In genomic region chr1:93111561-93111960, GRCh38 we compare ENCODE assay signal across 15 cellular contexts. TPM values are rescaled to one million over a fixed set of nuclear protein-coding genes. Genes with fewer than 3 reads are reported as not detected.
DNase-seq lines count a peak whose midpoint lies in the region; ATAC-seq, FAIRE-seq and TF ChIP-seq lines count a peak whose summit lies in the region.
"Had no signal": no experiment of that assay in that cellular context is flagged by ENCODE, and none has a peak within 500 bp of the region (broad histone marks: within the 10 kb centered on the region; RNA-seq: fewer than 3 reads in every experiment).

No MANE protein-coding gene starts in this region.

- TF ChIP-seq CTCF in DND-41 (IDR thresholded peaks at IDR 0.05; ENCODE audit: borderline replicate concordance, extremely low read depth, low read length, poor library complexity, severe bottlenecking) = no peak
- TF ChIP-seq CTCF in K562 (IDR thresholded peaks at IDR 0.05 in 2 of 3, conservative IDR thresholded peaks at IDR 0.05 in 1 of 3; ENCODE audit: insufficient read depth in 2 of 3, low read depth in 1 of 3, low read length in 3 of 3) = no peak
- no peak for TF ChIP-seq CTCF in esophagus muscularis mucosa (IDR thresholded peaks at IDR 0.05)
- no peak for TF ChIP-seq CTCF in GM10266 (IDR thresholded peaks at IDR 0.05; ENCODE audit: control insufficient read depth, insufficient read depth, low read depth, missing control alignments)

- H2AFZ ChIP-seq in DND-41 (ENCODE audit: low read depth, low read length) = no peak overlapping the region
- no peak overlapping the region for H2AFZ ChIP-seq in Karpas-422 (ENCODE audit: low read length)
- H2AFZ ChIP-seq in K562 (ENCODE audit: low read depth, low read length) = no peak overlapping the region

- TF ChIP-seq POLR2A in K562 (conservative IDR thresholded peaks at IDR 0.05) = no peak
- TF ChIP-seq POLR2A in esophagus muscularis mucosa (IDR thresholded peaks at IDR 0.05; ENCODE audit: low read depth) = no peak

- H3K27ac Mint-ChIP-seq in naive thymus-derived CD8-positive, alpha-beta T cell = peak overlapping the region in 6 of 10 donors; percentile 26 to 66 (median 43)

- DNase-seq in DND-41 (no peak), Karpas-422 (no peak), K562 (ENCODE audit: extremely low read depth in 1 of 4, low spot score in 3 of 4) (no peak), esophagus muscularis mucosa (ENCODE audit: extremely low spot score) (no peak), GM10266 (ENCODE audit: extremely low spot score) (no peak)
- DNase-seq in naive thymus-derived CD8-positive, alpha-beta T cell = no peak
- DNase-seq: activated CD4-positive, alpha-beta T cell treated with anti-CD3 and anti-CD28 coated beads for 1 hour; activated T-cell treated with anti-CD3 and anti-CD28 coated beads, Interleukin-2, amount 50 U/mL, for 48 hours; effector CD4-positive, alpha-beta T cell; kidney; stimulated activated CD4-positive, alpha-beta T cell treated with anti-CD3 and anti-CD28 coated beads, Interleukin-2, amount 100 ng/mL, for 24 hours; stimulated activated CD8-positive, alpha-beta memory T cell treated with anti-CD3 and anti-CD28 coated beads, Interleukin-4, amount 100 ng/mL, for 48 hours; upper lobe of right lung had no signal

- TF ChIP-seq EP300 in K562 (IDR thresholded peaks at IDR 0.05; ENCODE audit: low read length) = no peak
- no peak for TF ChIP-seq EP300 in esophagus muscularis mucosa (IDR thresholded peaks at IDR 0.05)

- H3K9me3 Mint-ChIP-seq in naive thymus-derived CD8-positive, alpha-beta T cell = peaks cover 0 to 22% (median 7%) of the 10 kb centered on the region in 9 donors

- H3K4me1 ChIP-seq in DND-41 (ENCODE audit: insufficient read depth, low read length) (peaks cover 4% of the 10 kb centered on the region; the same call in 1 of the 2 replicates), Karpas-422 (ENCODE audit: low read length) (peaks cover 39% of the 10 kb centered on the region), K562 (replicated peaks in 1 of 2; ENCODE audit: control insufficient read depth in 2 of 2, insufficient read depth in 2 of 2, low read length in 2 of 2) (0 out of 5 replicates have a peak, but pooled peaks cover 0 to 5% of the 10 kb centered on the region in 2 experiments), esophagus muscularis mucosa (peaks cover 0 to 12% (median 10%) of the 10 kb centered on the region in 4 donors)
- H3K4me1 ChIP-seq: upper lobe of right lung had no signal

- H3K4me2 ChIP-seq in DND-41 (ENCODE audit: insufficient read depth, low read length) (no peak overlapping the region), Karpas-422 (ENCODE audit: low read depth, low read length, poor library complexity, severe bottlenecking) (peak overlapping the region; percentile 42), K562 (ENCODE audit: insufficient read depth, low read length) (no peak overlapping the region)

- CTCF ChIA-PET in K562 (lab: Yijun Ruan, JAX; ENCODE audit: low intra/inter-chr PET ratio) = no interaction called here

- no peaks in the 10 kb centered on the region for H3K9me1 ChIP-seq in K562 (ENCODE audit: control insufficient read depth, insufficient read depth, low read length)

- H4K20me1 ChIP-seq in DND-41 (ENCODE audit: insufficient read depth, low read length) (peaks cover 82% of the 10 kb centered on the region), Karpas-422 (ENCODE audit: insufficient read depth, low read depth, low read length) (peaks cover 12% of the 10 kb centered on the region; the same call in 1 of the 2 replicates), K562 (replicated peaks; ENCODE audit: control insufficient read depth, insufficient read depth, low read length) (no peaks in the 10 kb centered on the region)

- H3K9ac ChIP-seq in DND-41 (ENCODE audit: low read depth, low read length) = no peak overlapping the region
- no peak overlapping the region for H3K9ac ChIP-seq in Karpas-422 (ENCODE audit: low read length)
- no peak overlapping the region for H3K9ac ChIP-seq in K562 (ENCODE audit: insufficient read depth in 1 of 2, low read depth in 2 of 2, low read length in 2 of 2)

- no peak overlapping the region for H3K4me3 ChIP-seq in DND-41 (ENCODE audit: low read depth in 1 of 2, low read length in 2 of 2)
- H3K4me3 ChIP-seq in Karpas-422 (ENCODE audit: low read length) = no peak overlapping the region
- H3K4me3 ChIP-seq in K562 = no peak overlapping the region
- H3K4me3 ChIP-seq in esophagus muscularis mucosa = no peak overlapping the region
- H3K4me3 ChIP-seq: upper lobe of right lung had no signal

- FAIRE-seq in K562 (lab: Jason Lieb, UNC) = no peak
- FAIRE-seq: kidney had no signal

- H3K27ac ChIP-seq in DND-41 (ENCODE audit: low read length) (peak overlapping the region; percentile 32), Karpas-422 (ENCODE audit: low read length) (peak overlapping the region; percentile 38), K562 (ENCODE audit: extremely low read depth, low read depth, low read length) (peak overlapping the region; percentile 25; the same call in 1 of the 3 replicates), esophagus muscularis mucosa (replicated peaks in 1 of 4) (no peak overlapping the region)
- H3K27ac ChIP-seq: upper lobe of right lung had no signal

- intact Hi-C loops in K562 (cut with micrococcal nuclease) = no loop called here
- intact Hi-C loops in esophagus muscularis mucosa (cut with DNase I) = no loop called here

- TF ChIP-seq RAD21 in K562 (CRISPR knock-in tag; conservative IDR thresholded peaks at IDR 0.05 in 1 of 2, IDR thresholded peaks at IDR 0.05 in 1 of 2) = no peak

- POLR2A ChIA-PET in K562 (lab: Yijun Ruan, JAX) = interaction anchor here (0.7 kb wide), 1 partner anchor 10 kb away, joined by 4 read pairs; no protein-coding TSS in a partner anchor
- POLR2A ChIA-PET in naive thymus-derived CD8-positive, alpha-beta T cell (lab: Charles Lee) = no interaction called here

- ATAC-seq in DND-41 (ENCODE audit: insufficient read depth, low read depth) (no peak), K562 (peak; percentile 28), GM21825 (IDR thresholded peaks at IDR 0.05; ENCODE audit: unreplicated experiment) (no peak), GM19324 (IDR thresholded peaks at IDR 0.05; ENCODE audit: low FRiP score, unreplicated experiment) (no peak)
- ATAC-seq in naive thymus-derived CD8-positive, alpha-beta T cell = no peak
- ATAC-seq: upper lobe of right lung had no signal

- peaks cover 23 to 77% (median 33%) of the 10 kb centered on the region in 3 donors for H3K36me3 Mint-ChIP-seq in naive thymus-derived CD8-positive, alpha-beta T cell

- in situ Hi-C loops in K562 (cut with MboI) = no loop called here

- peaks cover 99% of the 10 kb centered on the region for H3K36me3 ChIP-seq in DND-41 (ENCODE audit: insufficient read depth, low read length)
- H3K36me3 ChIP-seq in Karpas-422 (ENCODE audit: insufficient read depth, low read length) = peaks cover 11% of the 10 kb centered on the region; the same call in 1 of the 2 replicates
- peaks cover 58% of the 10 kb centered on the region for H3K36me3 ChIP-seq in K562 (ENCODE audit: control insufficient read depth, insufficient read depth, low read length)
- peaks cover 7 to 24% (median 15%) of the 10 kb centered on the region in 4 donors for H3K36me3 ChIP-seq in esophagus muscularis mucosa

- no peaks in the 10 kb centered on the region for H3K9me2 ChIP-seq in Karpas-422 (replicated peaks; ENCODE audit: insufficient read depth, low read length)

- BruUV-seq in K562 (replicated peaks; lab: Mats Ljungman, UMichigan) = no TSS peak

- peaks cover 100% of the 10 kb centered on the region for H3K79me2 ChIP-seq in DND-41 (ENCODE audit: insufficient read depth, low read length)
- peaks cover 79% of the 10 kb centered on the region for H3K79me2 ChIP-seq in Karpas-422 (ENCODE audit: low read length)
- peaks cover 74% of the 10 kb centered on the region for H3K79me2 ChIP-seq in K562 (ENCODE audit: control insufficient read depth, insufficient read depth, low read length)

- H3K27me3 Mint-ChIP-seq in naive thymus-derived CD8-positive, alpha-beta T cell = no peaks in the 10 kb centered on the region

- peaks cover 15 to 39% (median 27%) of the 10 kb centered on the region in 4 donors for H3K4me1 Mint-ChIP-seq in naive thymus-derived CD8-positive, alpha-beta T cell

- H3K9me3 ChIP-seq in DND-41 (ENCODE audit: insufficient read depth, low read length, severe bottlenecking) = no peaks in the 10 kb centered on the region
- H3K9me3 ChIP-seq in Karpas-422 (ENCODE audit: low read length) = no peaks in the 10 kb centered on the region
- H3K9me3 ChIP-seq in K562 (replicated peaks; ENCODE audit: control insufficient read depth, insufficient read depth, low read depth, low read length) = peaks cover 6% of the 10 kb centered on the region
- no peaks in the 10 kb centered on the region for H3K9me3 ChIP-seq in esophagus muscularis mucosa
- H3K9me3 ChIP-seq: upper lobe of right lung had no signal

- no peak overlapping the region for H3K4me3 Mint-ChIP-seq in naive thymus-derived CD8-positive, alpha-beta T cell

- H3K27me3 ChIP-seq in DND-41 (ENCODE audit: insufficient read depth, low read length, poor library complexity) (no peaks in the 10 kb centered on the region), Karpas-422 (ENCODE audit: low read length) (no peaks in the 10 kb centered on the region), K562 (ENCODE audit: control insufficient read depth in 2 of 2, insufficient read depth in 2 of 2, low read length in 2 of 2) (no peaks in the 10 kb centered on the region), esophagus muscularis mucosa (no peaks in the 10 kb centered on the region)
- H3K27me3 ChIP-seq: upper lobe of right lung had no signal

RNA-seq across cellular contexts. Expression of gene MTF2, which starts 32.5 kb away (rescaled TPM):
- total RNA-seq in Karpas-422 (2014; rRNA removed; shearing (Covaris generic); ENCODE audit: low replicate concordance) = 34.6 and 36.3 TPM in 2 replicates
- 113 and 169 TPM in 2 replicates for total RNA-seq in K562 (2011; cell fraction: chromatin; rRNA removed; ENCODE audit: low replicate concordance)
- total RNA-seq in K562 (2011; cell fraction: nucleolus; rRNA removed) = 52.4 and 56.5 TPM in 2 replicates
- total RNA-seq in K562 (2011; cell fraction: nucleoplasm; rRNA removed) = 83.4 and 116 TPM in 2 replicates
- total RNA-seq in K562 (2014; rRNA removed) (41.8 and 59.6 TPM in 2 replicates), K562 (2014; rRNA removed; fragmentation: Illumina TruSeq; extraction: Trizol) (61.0 and 73.0 TPM in 2 replicates), K562 (2015; rRNA removed; fragmentation: Illumina TruSeq; extraction: Trizol) (48.6 and 57.7 TPM in 2 replicates), K562 (2021) (65.2 and 73.5 TPM in 2 replicates), esophagus muscularis mucosa (10 to 100 TPM in 2 of 4 donors, 1 to 10 TPM in 2; 7.1 to 13.4 (median 9.9) TPM)
- polyA plus RNA-seq in K562 (2011; rRNA removed) (102 and 124 TPM in 2 replicates), K562 (2014; fragmentation: Illumina TruSeq; extraction: Trizol) (46.4 and 49.6 TPM in 2 replicates), K562 (2014; fragmentation: Nextera tagmentation; extraction: Ambion mirVana) (10 to 100 TPM; 29.3 to 35.7 TPM), K562 (2014; rRNA removed) (44.1 and 48.3 TPM in 2 replicates)
- polyA plus RNA-seq in K562 (2011; cell fraction: cytosol; rRNA removed) = 33.7 and 48.2 TPM in 2 replicates
- 70.9 and 72.2 TPM in 2 replicates for polyA plus RNA-seq in K562 (2011; cell fraction: nucleus; rRNA removed)
- polyA plus RNA-seq in K562 (2012) = 26.3 and 52.8 TPM in 2 replicates
- polyA minus RNA-seq in K562 (2011; rRNA and poly(A)+ RNA removed) = 207 and 218 TPM in 2 replicates
- polyA minus RNA-seq in K562 (2011; cell fraction: cytosol; rRNA and poly(A)+ RNA removed) = 42.9 and 48.8 TPM in 2 replicates
- 80.4 and 145 TPM in 2 replicates for polyA minus RNA-seq in K562 (2011; cell fraction: nucleus; rRNA and poly(A)+ RNA removed)
- total RNA-seq in naive thymus-derived CD8-positive, alpha-beta T cell = 10 to 100 TPM; 43.7 to 46.3 TPM
- polyA plus RNA-seq in naive thymus-derived CD8-positive, alpha-beta T cell = 10 to 100 TPM; 53.0 to 67.7 (median 61.0) TPM

Comparison
In these comparisons a context has a peak if more than half of its experiments do, and no peak if none do; other contexts are left out.
1. H3K27ac ChIP-seq: peak in DND-41 (single experiment), Karpas-422 (single experiment) and K562 (single experiment); none in esophagus muscularis mucosa (0 of 4).